Comparison of ENCODE assay signal across 27 cellular contexts in the genomic region with DNA sequence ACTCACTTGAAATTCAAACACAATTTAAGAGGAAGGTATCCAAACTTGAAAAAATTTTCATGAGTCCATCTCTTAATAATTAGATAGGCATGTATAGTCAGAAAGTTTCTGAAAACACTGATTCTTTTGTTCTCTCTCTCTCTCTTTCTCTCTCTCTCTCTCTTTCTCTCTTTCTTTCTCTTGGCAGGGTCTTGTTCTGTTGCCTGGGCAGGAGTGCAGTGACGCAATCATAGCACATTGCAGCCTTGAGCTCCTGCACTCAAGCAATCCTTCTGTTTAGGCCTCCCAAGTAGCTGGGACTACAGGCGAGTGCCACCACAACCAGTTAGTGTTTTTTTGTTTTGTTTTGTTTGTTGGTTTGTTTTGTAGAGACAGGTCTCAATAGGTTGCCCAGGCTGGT. TPM values are rescaled to one million over a fixed set of nuclear protein-coding genes. Genes with fewer than 3 reads are reported as not detected.
A peak's percentile ranks its signal among the peaks of the same experiment; 100 is the strongest.
DNase-seq lines count a peak whose midpoint lies in the region; ATAC-seq and TF ChIP-seq lines count a peak whose summit lies in the region.
"Had no signal": no experiment of that assay in that cellular context is flagged by ENCODE, and none has a peak within 500 bp of the region (broad histone marks: within the 10 kb centered on the region; RNA-seq: fewer than 3 reads in every experiment).

No MANE protein-coding gene starts in this region.

- H3K9ac ChIP-seq in fibroblast of lung (ENCODE audit: insufficient read depth, low read length), result no peak overlapping the region
- H3K9ac ChIP-seq: BLaER1 had no signal

- no peaks in the 10 kb centered on the region for H4K20me1 ChIP-seq in fibroblast of lung (ENCODE audit: control insufficient read depth, extremely low read depth, insufficient read depth, low read length)
- H4K20me1 ChIP-seq: BLaER1 had no signal

- H3K9me3 Mint-ChIP-seq in activated naive CD8-positive, alpha-beta T cell treated with anti-CD3 and anti-CD28 coated beads, Interleukin-2, amount 10 ng/mL, durations not matched to agents 7 days and 5 days, result peaks cover 1% of the 10 kb centered on the region
- peaks cover 14% of the 10 kb centered on the region for H3K9me3 Mint-ChIP-seq in activated naive CD8-positive, alpha-beta T cell treated with anti-CD3 and anti-CD28 coated beads for 36 hours
- H3K9me3 Mint-ChIP-seq in stimulated activated memory B cell treated with anti-CD40 and anti-IgM and Interleukin-4, amounts not matched to agents 10 μg/mL and 1 μg/mL and 100 μg/mL, for 72 hours, result no peaks in the 10 kb centered on the region
- H3K9me3 Mint-ChIP-seq: activated naive CD4-positive, alpha-beta T cell treated with anti-CD3 and anti-CD28 coated beads, Interleukin-2, amount 50 U/mL, for 72 hours; activated T-helper 17 cell treated with anti-CD3 and anti-CD28 coated beads, Interleukin-2, amount 50 U/mL, for 72 hours had no signal

- H3K27me3 ChIP-seq in fibroblast of lung (ENCODE audit: control insufficient read depth, insufficient read depth, low read length) (no peaks in the 10 kb centered on the region), heart left ventricle (no peaks in the 10 kb centered on the region)
- H3K27me3 ChIP-seq: BLaER1, body of pancreas, upper lobe of left lung had no signal

- no peak overlapping the region for H3K4me3 Mint-ChIP-seq in activated naive CD8-positive, alpha-beta T cell treated with anti-CD3 and anti-CD28 coated beads, Interleukin-2, amount 10 ng/mL, durations not matched to agents 7 days and 5 days
- no peak overlapping the region for H3K4me3 Mint-ChIP-seq in activated naive CD8-positive, alpha-beta T cell treated with anti-CD3 and anti-CD28 coated beads for 36 hours
- H3K4me3 Mint-ChIP-seq in T-helper 17 cell, result no peak overlapping the region
- H3K4me3 Mint-ChIP-seq in stimulated activated memory B cell treated with anti-CD40 and anti-IgM and Interleukin-4, amounts not matched to agents 10 μg/mL and 1 μg/mL and 100 μg/mL, for 72 hours, result no peak overlapping the region
- H3K4me3 Mint-ChIP-seq: activated CD4-positive, alpha-beta T cell treated with anti-CD3 and anti-CD28 coated beads, Interleukin-2, amount 10 ng/mL, durations not matched to agents 7 days and 5 days; activated T-helper 17 cell treated with anti-CD3 and anti-CD28 coated beads, Interleukin-2, amount 50 U/mL, for 72 hours had no signal

- TF ChIP-seq CTCF in fibroblast of lung (conservative IDR thresholded peaks at IDR 0.05 in 1 of 2, IDR thresholded peaks at IDR 0.05 in 1 of 2; ENCODE audit: low read depth in 1 of 2, low read length in 2 of 2) (no peak), heart left ventricle (IDR thresholded peaks at IDR 0.05) (no peak)

- peak overlapping the region; percentile 68 for H3K27ac Mint-ChIP-seq in activated naive CD8-positive, alpha-beta T cell treated with anti-CD3 and anti-CD28 coated beads, Interleukin-2, amount 10 ng/mL, durations not matched to agents 7 days and 5 days
- no peak overlapping the region for H3K27ac Mint-ChIP-seq in activated naive CD8-positive, alpha-beta T cell treated with anti-CD3 and anti-CD28 coated beads for 36 hours
- peak overlapping the region; percentile 39 for H3K27ac Mint-ChIP-seq in T-helper 17 cell
- peak overlapping the region; percentile 95 for H3K27ac Mint-ChIP-seq in stimulated activated memory B cell treated with anti-CD40 and anti-IgM and Interleukin-4, amounts not matched to agents 10 μg/mL and 1 μg/mL and 100 μg/mL, for 72 hours
- H3K27ac Mint-ChIP-seq: activated CD4-positive, alpha-beta T cell treated with anti-CD3 and anti-CD28 coated beads, Interleukin-2, amount 10 ng/mL, durations not matched to agents 7 days and 5 days; activated naive CD4-positive, alpha-beta T cell treated with anti-CD3 and anti-CD28 coated beads, Interleukin-2, amount 50 U/mL, for 72 hours; activated T-helper 17 cell treated with anti-CD3 and anti-CD28 coated beads, Interleukin-2, amount 50 U/mL, for 72 hours had no signal

- TF ChIP-seq POLR2A in heart left ventricle (IDR thresholded peaks at IDR 0.05), result no peak

- H3K79me2 ChIP-seq in fibroblast of lung (ENCODE audit: control insufficient read depth, insufficient read depth, low read length), result no peaks in the 10 kb centered on the region

- no peak overlapping the region for H2AFZ ChIP-seq in fibroblast of lung (ENCODE audit: low read length)

- H3K4me3 ChIP-seq in fibroblast of lung (replicated peaks in 1 of 4; ENCODE audit: control extremely low read depth in 1 of 4, insufficient read depth in 1 of 4, low read depth in 3 of 4, low read length in 4 of 4) (no peak overlapping the region), heart left ventricle (no peak overlapping the region)
- H3K4me3 ChIP-seq: BLaER1, body of pancreas, GM12878, lower lobe of right lung, prostate gland, upper lobe of left lung had no signal

- no peak for DNase-seq in activated naive CD8-positive, alpha-beta T cell treated with anti-CD3 and anti-CD28 coated beads, Interleukin-2, amount 10 ng/mL, durations not matched to agents 7 days and 5 days
- DNase-seq in activated naive CD8-positive, alpha-beta T cell treated with anti-CD3 and anti-CD28 coated beads for 36 hours, result no peak
- DNase-seq in T-helper 17 cell (no peak), fibroblast of lung (ENCODE audit: low read depth in 2 of 2) (peak; percentile 58 to 60), heart left ventricle (no peak), NAMALWA (ENCODE audit: low spot score) (no peak)
- DNase-seq: ACHN; activated CD4-positive, alpha-beta T cell treated with anti-CD3 and anti-CD28 coated beads, Interleukin-2, amount 10 ng/mL, durations not matched to agents 7 days and 5 days; body of pancreas; glutamatergic neuron; H7; kidney glomerular epithelial cell; lower lobe of right lung; NCI-H2081 treated with DMSO at 0.1 percent for 48 hours; NCI-H446 treated with DMSO at 0.1 percent for 48 hours; OCI-M1; stimulated activated CD8-positive, alpha-beta memory T cell treated with anti-CD3 and anti-CD28 coated beads, Interleukin-4, amount 100 ng/mL, for 48 hours; T1000 had no signal

- POLR2A ChIA-PET in activated naive CD8-positive, alpha-beta T cell treated with anti-CD3 and anti-CD28 coated beads, Interleukin-2, amount 10 ng/mL, durations not matched to agents 7 days and 5 days (lab: Charles Lee), result interaction anchor here (1.2 kb wide), 1 partner anchor 10 kb away, joined by 3 read pairs; no protein-coding TSS in a partner anchor

- intact Hi-C loops in heart left ventricle (cut with DNase I), result no loop called here

- H3K4me1 ChIP-seq in fibroblast of lung (ENCODE audit: control insufficient read depth, extremely low read depth, insufficient read depth, low read length) (peaks cover 11% of the 10 kb centered on the region), heart left ventricle (peaks cover 0 to 36% (median 0%) of the 10 kb centered on the region in 12 donors)
- H3K4me1 ChIP-seq: body of pancreas, lower lobe of right lung, prostate gland had no signal

- ATAC-seq in activated naive CD8-positive, alpha-beta T cell treated with anti-CD3 and anti-CD28 coated beads, Interleukin-2, amount 10 ng/mL, durations not matched to agents 7 days and 5 days (ENCODE audit: low read depth), result no peak
- ATAC-seq in T-helper 17 cell, result no peak
- no peak for ATAC-seq in stimulated activated memory B cell treated with anti-CD40 and anti-IgM and Interleukin-4, amounts not matched to agents 10 μg/mL and 1 μg/mL and 100 μg/mL, for 72 hours
- ATAC-seq in HG03175 (IDR thresholded peaks at IDR 0.05; ENCODE audit: unreplicated experiment), result no peak
- ATAC-seq in heart left ventricle, result no peak
- ATAC-seq: activated naive CD4-positive, alpha-beta T cell treated with anti-CD3 and anti-CD28 coated beads, Interleukin-2, amount 50 U/mL, for 72 hours; activated T-helper 17 cell treated with anti-CD3 and anti-CD28 coated beads, Interleukin-2, amount 50 U/mL, for 72 hours; body of pancreas; esophagus mucosa; GM12878; lower lobe of right lung had no signal

- H3K4me1 Mint-ChIP-seq in activated naive CD8-positive, alpha-beta T cell treated with anti-CD3 and anti-CD28 coated beads, Interleukin-2, amount 10 ng/mL, durations not matched to agents 7 days and 5 days, result peaks cover 43% of the 10 kb centered on the region
- H3K4me1 Mint-ChIP-seq in activated naive CD8-positive, alpha-beta T cell treated with anti-CD3 and anti-CD28 coated beads for 36 hours, result peaks cover 51% of the 10 kb centered on the region
- H3K4me1 Mint-ChIP-seq in T-helper 17 cell, result peaks cover 26% of the 10 kb centered on the region
- H3K4me1 Mint-ChIP-seq in stimulated activated memory B cell treated with anti-CD40 and anti-IgM and Interleukin-4, amounts not matched to agents 10 μg/mL and 1 μg/mL and 100 μg/mL, for 72 hours, result peaks cover 38% of the 10 kb centered on the region

- H3K36me3 ChIP-seq in fibroblast of lung (ENCODE audit: control insufficient read depth, insufficient read depth, low read length) (no peaks in the 10 kb centered on the region), heart left ventricle (no peaks in the 10 kb centered on the region)
- H3K36me3 ChIP-seq: BLaER1, lower lobe of right lung, prostate gland, upper lobe of left lung had no signal

- H3K9me3 ChIP-seq in T-helper 17 cell (ENCODE audit: control insufficient read depth, low read length, poor library complexity, severe bottlenecking), result no peaks in the 10 kb centered on the region
- no peaks in the 10 kb centered on the region for H3K9me3 ChIP-seq in fibroblast of lung (ENCODE audit: control insufficient read depth, insufficient read depth, low read depth, low read length)
- H3K9me3 ChIP-seq in heart left ventricle, result no peaks in the 10 kb centered on the region
- H3K9me3 ChIP-seq: BLaER1, body of pancreas, lower lobe of right lung, prostate gland, upper lobe of left lung had no signal

- H3K4me2 ChIP-seq in fibroblast of lung (ENCODE audit: extremely low read depth, insufficient read depth, low read length), result no peak overlapping the region
- H3K4me2 ChIP-seq: BLaER1 had no signal

- H3K27ac ChIP-seq in fibroblast of lung (ENCODE audit: insufficient read depth, low read length) (no peak overlapping the region), heart left ventricle (no peak overlapping the region)
- H3K27ac ChIP-seq: BLaER1, body of pancreas, lower lobe of right lung, prostate gland, upper lobe of left lung had no signal

- H3K27me3 Mint-ChIP-seq in activated naive CD8-positive, alpha-beta T cell treated with anti-CD3 and anti-CD28 coated beads, Interleukin-2, amount 10 ng/mL, durations not matched to agents 7 days and 5 days, result no peaks in the 10 kb centered on the region
- H3K27me3 Mint-ChIP-seq in activated naive CD8-positive, alpha-beta T cell treated with anti-CD3 and anti-CD28 coated beads for 36 hours, result no peaks in the 10 kb centered on the region
- H3K27me3 Mint-ChIP-seq in T-helper 17 cell, result no peaks in the 10 kb centered on the region
- no peaks in the 10 kb centered on the region for H3K27me3 Mint-ChIP-seq in stimulated activated memory B cell treated with anti-CD40 and anti-IgM and Interleukin-4, amounts not matched to agents 10 μg/mL and 1 μg/mL and 100 μg/mL, for 72 hours
- H3K27me3 Mint-ChIP-seq: activated CD4-positive, alpha-beta T cell treated with anti-CD3 and anti-CD28 coated beads, Interleukin-2, amount 10 ng/mL, durations not matched to agents 7 days and 5 days; activated T-helper 17 cell treated with anti-CD3 and anti-CD28 coated beads, Interleukin-2, amount 50 U/mL, for 72 hours had no signal

- H3K36me3 Mint-ChIP-seq in activated naive CD8-positive, alpha-beta T cell treated with anti-CD3 and anti-CD28 coated beads, Interleukin-2, amount 10 ng/mL, durations not matched to agents 7 days and 5 days, result peaks cover 40% of the 10 kb centered on the region
- H3K36me3 Mint-ChIP-seq in activated naive CD8-positive, alpha-beta T cell treated with anti-CD3 and anti-CD28 coated beads for 36 hours, result peaks cover 29% of the 10 kb centered on the region
- no peaks in the 10 kb centered on the region for H3K36me3 Mint-ChIP-seq in T-helper 17 cell (ENCODE audit: low read depth)
- H3K36me3 Mint-ChIP-seq in stimulated activated memory B cell treated with anti-CD40 and anti-IgM and Interleukin-4, amounts not matched to agents 10 μg/mL and 1 μg/mL and 100 μg/mL, for 72 hours, result no peaks in the 10 kb centered on the region

- 65 to 100% (median 94%) methylated on average over 2 of the region's 2 CpGs for WGBS in heart left ventricle, 4 donors

RNA-seq across cellular contexts. Expression of gene PRTFDC1, which starts 59.3 kb away (rescaled TPM):
- 1 to 10 TPM; 1.5 to 2.0 TPM for total RNA-seq in activated naive CD8-positive, alpha-beta T cell treated with anti-CD3 and anti-CD28 coated beads, Interleukin-2, amount 10 ng/mL, durations not matched to agents 7 days and 5 days
- 1 to 10 TPM; 2.8 to 3.6 TPM for total RNA-seq in activated naive CD8-positive, alpha-beta T cell treated with anti-CD3 and anti-CD28 coated beads for 36 hours
- total RNA-seq in T-helper 17 cell, result 1 to 10 TPM in 1 of 2 donors, under 1 TPM in 1; 0.40 to 3.6 TPM
- 18.5 and 26.9 TPM in 2 replicates for total RNA-seq in fibroblast of lung
- polyA plus RNA-seq in fibroblast of lung, result 32.7 and 47.0 TPM in 2 replicates
- 15.8 and 25.4 TPM in 2 replicates for polyA plus RNA-seq in fibroblast of lung (2012)
- polyA minus RNA-seq in fibroblast of lung (ENCODE audit: low replicate concordance), result 2.4 and 7.5 TPM in 2 replicates
- 10 to 100 TPM in 1 of 9 donors, 1 to 10 TPM in 8; 1.9 to 13.1 (median 4.6) TPM for total RNA-seq in heart left ventricle
- polyA plus RNA-seq in heart left ventricle, result 1 to 10 TPM; 3.3 to 5.2 TPM

Comparison
In these comparisons a context has a peak if more than half of its experiments do, and no peak if none do; other contexts are left out.
1. DNase-seq: peak in fibroblast of lung (2 of 2); none in activated naive CD8-positive, alpha-beta T cell treated with anti-CD3 and anti-CD28 coated beads, Interleukin-2, amount 10 ng/mL, durations not matched to agents 7 days and 5 days (single experiment), activated naive CD8-positive, alpha-beta T cell treated with anti-CD3 and anti-CD28 coated beads for 36 hours (single experiment), T-helper 17 cell (0 of 3), heart left ventricle (0 of 5) and NAMALWA (single experiment).